ENCODE assay signal across 8 cellular contexts in genomic region chrX:123732679-123733363, GRCh38. TPM values are rescaled to one million over a fixed set of nuclear protein-coding genes. Genes with fewer than 3 reads are reported as not detected.
DNase-seq lines count a peak whose midpoint lies in the region; ATAC-seq and TF ChIP-seq lines count a peak whose summit lies in the region.

TSS of gene THOC2 (minus strand) at chrX:123733052. CDS start at chrX:123733022, 30 bp downstream.

- no peaks in the 10 kb centered on the region for H3K27me3 ChIP-seq in muscle layer of colon (ENCODE audit: control insufficient read depth in 1 of 2, insufficient read depth in 2 of 2, low read length in 2 of 2)

- no peaks in the 10 kb centered on the region for H3K9me3 ChIP-seq in muscle layer of colon (ENCODE audit: low read length)

- DNase-seq in DMS53 treated with DMSO at 0.1 percent for 48 hours (lab: John Stamatoyannopoulos, UW; ENCODE audit: unreplicated experiment) = peak; percentile 92
- peak; percentile 84 for DNase-seq in Jurkat, Clone E6-1 (ENCODE audit: low read depth, low spot score)
- peak; percentile 73 for DNase-seq in activated T-cell treated with anti-CD3 and anti-CD28 coated beads, Interleukin-2, amount 50 U/mL, for 4 hours
- peak; percentile 59 for DNase-seq in stimulated activated CD8-positive, alpha-beta memory T cell treated with anti-CD3 and anti-CD28 coated beads, Interleukin-7, amount 100 ng/mL, for 24 hours (ENCODE audit: low read depth)

- peak; percentile 79 for ATAC-seq in GM21576 (IDR thresholded peaks at IDR 0.05; ENCODE audit: unreplicated experiment)
- peak; percentile 87 to 91 for ATAC-seq in activated T-cell treated with anti-CD3 and anti-CD28 coated beads, Interleukin-2, amount 50 U/mL, for 4 hours
- ATAC-seq in esophagus mucosa = peak; percentile 94

- H3K27ac ChIP-seq in muscle layer of colon (ENCODE audit: low read depth, low read length) = peak within 1 kb of the TSS; percentile 82

- no peaks in the 10 kb centered on the region for H3K27me3 Mint-ChIP-seq in activated T-cell treated with anti-CD3 and anti-CD28 coated beads, Interleukin-2, amount 50 U/mL, for 4 hours (ENCODE audit: low read depth)

- no peaks in the 10 kb centered on the region for H3K36me3 ChIP-seq in muscle layer of colon (ENCODE audit: insufficient read depth, low read length)

- peak within 1 kb of the TSS; percentile 95 for H3K4me3 Mint-ChIP-seq in activated T-cell treated with anti-CD3 and anti-CD28 coated beads, Interleukin-2, amount 50 U/mL, for 4 hours

- peak within 1 kb of the TSS; percentile 78 for H3K9ac ChIP-seq in muscle layer of colon (ENCODE audit: low read length)

- peaks cover 2% of the 10 kb centered on the region for H3K36me3 Mint-ChIP-seq in activated T-cell treated with anti-CD3 and anti-CD28 coated beads, Interleukin-2, amount 50 U/mL, for 4 hours (ENCODE audit: insufficient read depth)

- H3K4me3 ChIP-seq in Jurkat, Clone E6-1 (ENCODE audit: low read length) = peak within 1 kb of the TSS; percentile 79
- H3K4me3 ChIP-seq in muscle layer of colon (ENCODE audit: low read depth in 1 of 2, low read length in 2 of 2) = peak within 1 kb of the TSS; percentile 60 to 74

- peaks cover 6% of the 10 kb centered on the region for H3K4me1 ChIP-seq in muscle layer of colon (ENCODE audit: insufficient read depth, low read length)

- H3K4me1 Mint-ChIP-seq in activated T-cell treated with anti-CD3 and anti-CD28 coated beads, Interleukin-2, amount 50 U/mL, for 4 hours (ENCODE audit: low read depth) = peaks cover 28% of the 10 kb centered on the region

- H3K9me3 Mint-ChIP-seq in activated T-cell treated with anti-CD3 and anti-CD28 coated beads, Interleukin-2, amount 50 U/mL, for 4 hours = no peaks in the 10 kb centered on the region

TF ChIP-seq in PFSK-1, 5 proteins besides CTCF, POLR2A, EP300 and RAD21:
- peak; percentile 85; the same call in 1 of the 2 replicates for TF ChIP-seq TAF1 (IDR thresholded peaks at IDR 0.05; ENCODE audit: borderline replicate concordance, insufficient read depth, low read length)
- TF ChIP-seq POLR2AphosphoS5 (IDR thresholded peaks at IDR 0.05; ENCODE audit: low read depth, low read length) = peak; percentile 90
- no peak for TF ChIP-seq REST (IDR thresholded peaks at IDR 0.05; ENCODE audit: insufficient read depth in 1 of 2, low read depth in 2 of 2, low read length in 2 of 2)
- TF ChIP-seq FOXP2 (optimal IDR thresholded peaks at IDR 0.05; ENCODE audit: borderline replicate concordance, extremely low read depth, extremely low read length, insufficient read depth) = peak; percentile 42
- TF ChIP-seq SIN3A (IDR thresholded peaks at IDR 0.05; ENCODE audit: borderline replicate concordance, insufficient read depth, low read length) = no peak
TF ChIP-seq in PFSK-1: peak in this region for 3.

RNA-seq across cellular contexts. Expression of gene THOC2, which starts in this region (rescaled TPM):
- 59.9 TPM for polyA plus RNA-seq in Jurkat, Clone E6-1 (2012; ENCODE audit: insufficient read depth, insufficient read length)
- polyA plus RNA-seq in PFSK-1 (2012; ENCODE audit: insufficient read length, low read depth) = 30.7 TPM
- 10 to 100 TPM; 67.1 to 72.2 (median 67.6) TPM for total RNA-seq in activated T-cell treated with anti-CD3 and anti-CD28 coated beads, Interleukin-2, amount 50 U/mL, for 4 hours
- total RNA-seq in esophagus mucosa = 33.0 TPM

Comparison
In these comparisons a context has a peak if more than half of its experiments do, and no peak if none do; other contexts are left out.
1. Peak in every context shown above with its lines: DNase-seq, ATAC-seq, H3K4me3 ChIP-seq and H3K27ac ChIP-seq.